25 cellular contexts compared by ENCODE assay signal in the genomic region with DNA sequence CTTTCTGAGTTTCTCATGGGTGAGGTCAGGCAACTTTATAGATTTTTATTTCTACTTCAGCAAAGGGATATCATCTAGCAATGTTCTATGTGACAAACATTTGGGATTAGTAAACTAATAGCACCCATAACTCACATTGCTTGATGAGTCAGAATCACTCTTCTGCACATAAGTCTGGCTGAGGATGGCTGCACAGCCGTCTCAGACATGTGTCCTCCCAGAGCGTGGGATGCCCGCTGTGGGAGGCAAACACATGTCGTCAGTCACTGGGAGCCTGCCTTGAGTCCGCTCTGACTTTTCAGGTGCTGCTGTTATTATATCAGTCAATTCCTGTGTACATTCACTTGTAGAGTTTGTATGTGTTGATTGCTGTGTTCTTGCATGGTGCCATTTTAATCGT.
DNase-seq lines count a peak whose midpoint lies in the region; ATAC-seq, FAIRE-seq and TF ChIP-seq lines count a peak whose summit lies in the region.
"Had no signal": no experiment of that assay in that cellular context is flagged by ENCODE, and none has a peak within 500 bp of the region (broad histone marks: within the 10 kb centered on the region; RNA-seq: fewer than 3 reads in every experiment).

No MANE protein-coding gene starts in this region.

- H3K4me3 Mint-ChIP-seq in progenitor cell of endocrine pancreas (ENCODE audit: low read depth), result no peak overlapping the region
- no peak overlapping the region for H3K4me3 Mint-ChIP-seq in activated CD8-positive, alpha-beta T cell treated with anti-CD3 and anti-CD28 coated beads for 36 hours
- H3K4me3 Mint-ChIP-seq: B cell; CD8-positive, alpha-beta T cell had no signal

- H3K9ac ChIP-seq in GM12878 (ENCODE audit: control insufficient read depth, insufficient read depth, low read length), result no peak overlapping the region
- H3K9ac ChIP-seq: KMS-11, SK-N-SH had no signal

- in situ Hi-C loops in GM12878 (cut with MboI), result no loop called here

- RAD21 ChIA-PET in GM12878 (lab: Charles Lee; ENCODE audit: unreplicated experiment), result no interaction called here

- peaks cover 8% of the 10 kb centered on the region for H3K27me3 Mint-ChIP-seq in progenitor cell of endocrine pancreas
- H3K27me3 Mint-ChIP-seq in activated CD8-positive, alpha-beta T cell treated with anti-CD3 and anti-CD28 coated beads for 36 hours, result no peaks in the 10 kb centered on the region
- H3K27me3 Mint-ChIP-seq: B cell had no signal

- intact Hi-C loops in GM12878 (cut with micrococcal nuclease; ENCODE audit: unreplicated experiment), result no loop called here
- intact Hi-C loops in activated CD8-positive, alpha-beta T cell treated with anti-CD3 and anti-CD28 coated beads for 36 hours (cut with micrococcal nuclease), result no loop called here

- no peaks in the 10 kb centered on the region for H3K36me3 ChIP-seq in GM12878 (ENCODE audit: control insufficient read depth in 2 of 2, insufficient read depth in 2 of 2, low read length in 1 of 2)
- H3K36me3 ChIP-seq: HAP-1, Peyer's patch had no signal

- no peaks in the 10 kb centered on the region for H3K4me1 ChIP-seq in GM12878 (ENCODE audit: control insufficient read depth, insufficient read depth, low read length)
- H3K4me1 ChIP-seq: Peyer's patch had no signal

- peaks cover 8% of the 10 kb centered on the region for H3K4me1 Mint-ChIP-seq in progenitor cell of endocrine pancreas (ENCODE audit: low read depth)
- no peaks in the 10 kb centered on the region for H3K4me1 Mint-ChIP-seq in activated CD8-positive, alpha-beta T cell treated with anti-CD3 and anti-CD28 coated beads for 36 hours (ENCODE audit: low read depth)
- H3K4me1 Mint-ChIP-seq: B cell had no signal

- POLR2A ChIA-PET in GM12878 (lab: Charles Lee), result no interaction called here
- POLR2A ChIA-PET in activated CD8-positive, alpha-beta T cell treated with anti-CD3 and anti-CD28 coated beads for 36 hours (lab: Charles Lee), result no interaction called here

- H3K9me3 ChIP-seq in GM12878 (replicated peaks; ENCODE audit: control insufficient read depth, insufficient read depth, low read length), result no peaks in the 10 kb centered on the region
- H3K9me3 ChIP-seq: HAP-1, Peyer's patch, SK-N-SH had no signal

- H3K36me3 Mint-ChIP-seq in progenitor cell of endocrine pancreas (ENCODE audit: insufficient read depth), result no peaks in the 10 kb centered on the region
- H3K36me3 Mint-ChIP-seq in activated CD8-positive, alpha-beta T cell treated with anti-CD3 and anti-CD28 coated beads for 36 hours (ENCODE audit: low read depth), result no peaks in the 10 kb centered on the region
- H3K36me3 Mint-ChIP-seq: CD8-positive, alpha-beta T cell had no signal

- SMC1A ChIA-PET in GM12878 (lab: Charles Lee; ENCODE audit: uncharacterized antibody, unreplicated experiment), result no interaction called here

- CTCF ChIA-PET in GM12878 (lab: Yijun Ruan, JAX), result no interaction called here
- CTCF ChIA-PET in activated CD8-positive, alpha-beta T cell treated with anti-CD3 and anti-CD28 coated beads for 36 hours (lab: Charles Lee), result no interaction called here

- no peak for TF ChIP-seq CTCF in GM12878 (IDR thresholded peaks at IDR 0.05 in 2 of 3, conservative IDR thresholded peaks at IDR 0.05 in 1 of 3; ENCODE audit: control insufficient read depth in 2 of 3, extremely low read depth in 1 of 3, insufficient read depth in 1 of 3, low read depth in 3 of 3, low read length in 3 of 3)
- no peak for TF ChIP-seq CTCF in progenitor cell of endocrine pancreas (IDR thresholded peaks at IDR 0.05; ENCODE audit: unreplicated experiment)
- TF ChIP-seq CTCF in GM20000 (IDR thresholded peaks at IDR 0.05; ENCODE audit: extremely low read depth, missing control alignments), result no peak
- no peak for TF ChIP-seq CTCF in activated CD8-positive, alpha-beta T cell treated with anti-CD3 and anti-CD28 coated beads for 36 hours (IDR thresholded peaks at IDR 0.05)

- no peaks in the 10 kb centered on the region; a peak in 1 of 4 replicates for H3K27me3 ChIP-seq in GM12878 (replicated peaks in 1 of 2; ENCODE audit: control insufficient read depth in 2 of 2, insufficient read depth in 2 of 2, low read length in 1 of 2)
- H3K27me3 ChIP-seq: Peyer's patch had no signal

- TF ChIP-seq RAD21 in GM12878 (IDR thresholded peaks at IDR 0.05; ENCODE audit: insufficient read depth, low read depth, low read length), result no peak

- no peak for FAIRE-seq in GM12878 (lab: Jason Lieb, UNC)

- no peaks in the 10 kb centered on the region for H4K20me1 ChIP-seq in GM12878 (ENCODE audit: control insufficient read depth, insufficient read depth)

- TF ChIP-seq EP300 in GM12878 (IDR thresholded peaks at IDR 0.05; ENCODE audit: borderline replicate concordance in 1 of 2, control insufficient read depth in 1 of 2, low read depth in 2 of 2, low read length in 2 of 2), result no peak

- ATAC-seq in GM12878, result no peak
- no peak for ATAC-seq in activated CD8-positive, alpha-beta T cell treated with anti-CD3 and anti-CD28 coated beads for 36 hours
- ATAC-seq: CD8-positive, alpha-beta T cell had no signal

- no peak overlapping the region for H3K4me2 ChIP-seq in GM12878 (ENCODE audit: control insufficient read depth, insufficient read depth)
- H3K4me2 ChIP-seq: KMS-11, SK-N-SH had no signal

- H3K27ac Mint-ChIP-seq in progenitor cell of endocrine pancreas, result no peak overlapping the region
- no peak overlapping the region for H3K27ac Mint-ChIP-seq in activated CD8-positive, alpha-beta T cell treated with anti-CD3 and anti-CD28 coated beads for 36 hours
- H3K27ac Mint-ChIP-seq: B cell; CD8-positive, alpha-beta T cell had no signal

- no peak for TF ChIP-seq POLR2A in GM12878 (IDR thresholded peaks at IDR 0.05; ENCODE audit: low read depth, low read length)

- no peak overlapping the region for H2AFZ ChIP-seq in GM12878 (ENCODE audit: control insufficient read depth, low read depth, low read length)

- no peak overlapping the region for H3K4me3 ChIP-seq in GM12878
- H3K4me3 ChIP-seq: HAP-1, Peyer's patch had no signal

- H3K79me2 ChIP-seq in GM12878 (ENCODE audit: control insufficient read depth, insufficient read depth, low read length), result no peaks in the 10 kb centered on the region

- DNase-seq in GM12878 (ENCODE audit: low read depth, low spot score), result no peak
- DNase-seq in kidney glomerular epithelial cell (lab: John Stamatoyannopoulos, UW), result peak; percentile 83
- DNase-seq in renal cortical epithelial cell (ENCODE audit: low read depth), result peak; percentile 39
- DNase-seq in progenitor cell of endocrine pancreas (ENCODE audit: low spot score, unreplicated experiment), result no peak
- no peak for DNase-seq in GM20000 (ENCODE audit: low spot score)
- no peak for DNase-seq in DMS 273 treated with DMSO at 0.1 percent for 48 hours (lab: John Stamatoyannopoulos, UW)
- no peak for DNase-seq in activated CD8-positive, alpha-beta T cell treated with anti-CD3 and anti-CD28 coated beads for 36 hours
- DNase-seq: CD8-positive, alpha-beta T cell; DMS79 treated with DMSO at 0.1 percent for 48 hours; GOT3; IMR-90; NCI-H1048; NCI-H1417; NCI-H1694; NCI-H2029 treated with DMSO at 0.1 percent for 48 hours; NCI-H2227 treated with DMSO at 0.1 percent for 48 hours; NCI-H510A; NCI-H69; Peyer's patch; SK-N-SH; SW 1271 had no signal

- no peak overlapping the region for H3K27ac ChIP-seq in GM12878 (ENCODE audit: control insufficient read depth, insufficient read depth)
- H3K27ac ChIP-seq: C4-2B, KMS-11, Peyer's patch had no signal

- no peaks in the 10 kb centered on the region for H3K9me3 Mint-ChIP-seq in progenitor cell of endocrine pancreas (ENCODE audit: low read depth)
- H3K9me3 Mint-ChIP-seq in activated CD8-positive, alpha-beta T cell treated with anti-CD3 and anti-CD28 coated beads for 36 hours, result no peaks in the 10 kb centered on the region
- H3K9me3 Mint-ChIP-seq: CD8-positive, alpha-beta T cell had no signal

- BruUV-seq in GM12878 (replicated peaks; lab: Mats Ljungman, UMichigan), result no TSS peak

- 36% methylated on average over 6 of the region's 6 CpGs for WGBS in GM12878 (ENCODE audit: insufficient coverage, insufficient replicate concordance, low lambda C conversion rate, missing lambda C conversion rate)

TF ChIP-seq in GM12878, 131 proteins besides CTCF, POLR2A, EP300 and RAD21:
- TF ChIP-seq RAD51 (IDR thresholded peaks at IDR 0.05), result no peak
- TF ChIP-seq, protein P1, sequence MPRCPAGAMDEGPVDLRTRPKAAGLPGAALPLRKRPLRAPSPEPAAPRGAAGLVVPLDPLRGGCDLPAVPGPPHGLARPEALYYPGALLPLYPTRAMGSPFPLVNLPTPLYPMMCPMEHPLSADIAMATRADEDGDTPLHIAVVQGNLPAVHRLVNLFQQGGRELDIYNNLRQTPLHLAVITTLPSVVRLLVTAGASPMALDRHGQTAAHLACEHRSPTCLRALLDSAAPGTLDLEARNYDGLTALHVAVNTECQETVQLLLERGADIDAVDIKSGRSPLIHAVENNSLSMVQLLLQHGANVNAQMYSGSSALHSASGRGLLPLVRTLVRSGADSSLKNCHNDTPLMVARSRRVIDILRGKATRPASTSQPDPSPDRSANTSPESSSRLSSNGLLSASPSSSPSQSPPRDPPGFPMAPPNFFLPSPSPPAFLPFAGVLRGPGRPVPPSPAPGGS (IDR thresholded peaks at IDR 0.05; ENCODE audit: borderline replicate concordance, insufficient read depth, low read depth, low read length, poor library complexity, severe bottlenecking), result peak; percentile 54
TF ChIP-seq in GM12878: peak in this region for 1.

Comparison
In these comparisons a context has a peak if more than half of its experiments do, and no peak if none do; other contexts are left out.
1. DNase-seq: peak in kidney glomerular epithelial cell (single experiment) and renal cortical epithelial cell (single experiment); none in GM12878 (single experiment), progenitor cell of endocrine pancreas (single experiment), GM20000 (single experiment), DMS 273 treated with DMSO at 0.1 percent for 48 hours (single experiment) and activated CD8-positive, alpha-beta T cell treated with anti-CD3 and anti-CD28 coated beads for 36 hours (single experiment).